1 cellular context compared by ENCODE assay signal in genomic region chr3:181712505-181713299, GRCh38.
TF ChIP-seq lines count a peak whose summit lies in the region.

No MANE protein-coding gene starts in this region.

TF ChIP-seq in HEK293, 187 proteins besides CTCF, POLR2A, EP300 and RAD21 (continued from another document and continues in another):
- TF ChIP-seq ZNF449 (tag by site-specific recombination; IDR thresholded peaks at IDR 0.05) (no peak), ZNF248 (tag by site-specific recombination; IDR thresholded peaks at IDR 0.05) (no peak), RBAK (tag by site-specific recombination; IDR thresholded peaks at IDR 0.05) (no peak), PRDM4 (tag by site-specific recombination; IDR thresholded peaks at IDR 0.05) (no peak), ZNF830 (tag by site-specific recombination; IDR thresholded peaks at IDR 0.05; ENCODE audit: low read depth) (no peak), KLF16 (tag by site-specific recombination; IDR thresholded peaks at IDR 0.05) (no peak), REPIN1 (tag by site-specific recombination; IDR thresholded peaks at IDR 0.05; ENCODE audit: low read depth) (no peak), MYNN (tag by site-specific recombination; IDR thresholded peaks at IDR 0.05; ENCODE audit: borderline replicate concordance) (0 out of 2 replicates have a peak, but pooled peaks have one; percentile 19), ZNF639 (tag by site-specific recombination; IDR thresholded peaks at IDR 0.05) (no peak), GLIS1 (tag by site-specific recombination; IDR thresholded peaks at IDR 0.05) (peak; percentile 42), ZNF654 (tag by site-specific recombination; IDR thresholded peaks at IDR 0.05; ENCODE audit: low read depth) (no peak), ZNF704 (tag by site-specific recombination; IDR thresholded peaks at IDR 0.05) (no peak), ZNF707 (tag by site-specific recombination; IDR thresholded peaks at IDR 0.05) (no peak), PRDM1 (tag by site-specific recombination; IDR thresholded peaks at IDR 0.05) (no peak), ZNF121 (tag by site-specific recombination; IDR thresholded peaks at IDR 0.05) (no peak), BCL6B (tag by site-specific recombination; IDR thresholded peaks at IDR 0.05) (no peak), ZNF518A (tag by site-specific recombination; conservative IDR thresholded peaks at IDR 0.05; ENCODE audit: low read depth) (no peak), ZNF600 (tag by site-specific recombination; IDR thresholded peaks at IDR 0.05) (peak; percentile 76), ZBTB8A (tag by site-specific recombination; IDR thresholded peaks at IDR 0.05) (0 out of 2 replicates have a peak, but pooled peaks have one; percentile 25), EGR2 (tag by site-specific recombination; IDR thresholded peaks at IDR 0.05; ENCODE audit: low read depth) (peak; percentile 26; the same call in 1 of the 2 replicates), ZFHX2 (tag by site-specific recombination; conservative IDR thresholded peaks at IDR 0.05) (peak; percentile 69), ZNF112 (tag by site-specific recombination; IDR thresholded peaks at IDR 0.05) (no peak), ZNF433 (tag by site-specific recombination; IDR thresholded peaks at IDR 0.05; ENCODE audit: low read depth) (no peak), HOXC10 (CRISPR knock-in tag; IDR thresholded peaks at IDR 0.05) (no peak), TCF7L2 (IDR thresholded peaks at IDR 0.05; ENCODE audit: borderline replicate concordance, low read depth, low read length) (no peak), ZNF302 (tag by site-specific recombination; IDR thresholded peaks at IDR 0.05; ENCODE audit: low read depth) (no peak), ZNF530 (tag by site-specific recombination; IDR thresholded peaks at IDR 0.05; ENCODE audit: low read depth) (no peak), ZNF785 (tag by site-specific recombination; IDR thresholded peaks at IDR 0.05) (no peak), ZNF626 (tag by site-specific recombination; IDR thresholded peaks at IDR 0.05) (no peak), ZNF292 (tag by site-specific recombination; IDR thresholded peaks at IDR 0.05; ENCODE audit: borderline replicate concordance, low read depth) (no peak), ZNF645 (tag by site-specific recombination; IDR thresholded peaks at IDR 0.05) (no peak), ZNF184 (tag by site-specific recombination; IDR thresholded peaks at IDR 0.05) (no peak), ZBTB6 (tag by site-specific recombination; IDR thresholded peaks at IDR 0.05) (no peak), ZBTB26 (tag by site-specific recombination; optimal IDR thresholded peaks at IDR 0.05) (peak; percentile 96), ZNF394 (tag by site-specific recombination; IDR thresholded peaks at IDR 0.05; ENCODE audit: borderline replicate concordance) (peak; percentile 62; the same call in 1 of the 2 replicates), ZBTB48 (tag by site-specific recombination; IDR thresholded peaks at IDR 0.05) (no peak), ZNF140 (tag by site-specific recombination; IDR thresholded peaks at IDR 0.05) (no peak), ZNF621 (tag by site-specific recombination; IDR thresholded peaks at IDR 0.05) (no peak), ZNF37A (tag by site-specific recombination; IDR thresholded peaks at IDR 0.05) (no peak), KLF10 (tag by site-specific recombination; IDR thresholded peaks at IDR 0.05) (no peak), ZNF585B (tag by site-specific recombination; IDR thresholded peaks at IDR 0.05) (no peak), ZBTB11 (tag by site-specific recombination; conservative IDR thresholded peaks at IDR 0.05; ENCODE audit: low read depth) (no peak), ZNF202 (tag by site-specific recombination; IDR thresholded peaks at IDR 0.05; ENCODE audit: borderline replicate concordance) (no peak), ZNF366 (tag by site-specific recombination; conservative IDR thresholded peaks at IDR 0.05) (no peak)
